9 cellular contexts compared by ENCODE assay signal in genomic region chr9:128899566-128900322, GRCh38. TPM values are rescaled to one million over a fixed set of nuclear protein-coding genes. Genes with fewer than 3 reads are reported as not detected.
A peak's percentile ranks its signal among the peaks of the same experiment; 100 is the strongest.
DNase-seq lines count a peak whose midpoint lies in the region; ATAC-seq, FAIRE-seq and TF ChIP-seq lines count a peak whose summit lies in the region.
"Had no signal": no experiment of that assay in that cellular context is flagged by ENCODE, and none has a peak within 500 bp of the region (broad histone marks: within the 10 kb centered on the region; RNA-seq: fewer than 3 reads in every experiment).

No MANE protein-coding gene starts in this region.

- peaks cover 39 to 71% (median 64%) of the 10 kb centered on the region in 10 experiments for H3K4me1 ChIP-seq in BLaER1 treated with 17β-estradiol and CSF1 and Interleukin-3, amounts not matched to agents 10 nM and 100 nM
- peaks cover 39% of the 10 kb centered on the region for H3K4me1 ChIP-seq in MM.1S (ENCODE audit: low read length)
- H3K4me1 ChIP-seq in K562 (replicated peaks in 1 of 2; ENCODE audit: control insufficient read depth in 2 of 2, insufficient read depth in 2 of 2, low read length in 2 of 2) = peaks cover 0 to 25% of the 10 kb centered on the region in 2 experiments; a peak in 1 of 5 replicates
- H3K4me1 ChIP-seq in mucosa of stomach (ENCODE audit: control insufficient read depth, insufficient read depth, low read length) = peaks cover 52% of the 10 kb centered on the region

- in situ Hi-C loops in K562 (cut with MboI) = no loop called here

- TF ChIP-seq CTCF in MM.1S (IDR thresholded peaks at IDR 0.05; ENCODE audit: low read length) = no peak
- no peak for TF ChIP-seq CTCF in K562 (IDR thresholded peaks at IDR 0.05 in 2 of 3, conservative IDR thresholded peaks at IDR 0.05 in 1 of 3; ENCODE audit: insufficient read depth in 2 of 3, low read depth in 1 of 3, low read length in 3 of 3)

- H3K79me2 ChIP-seq in MM.1S (ENCODE audit: low read length) (peaks cover 49% of the 10 kb centered on the region), K562 (ENCODE audit: control insufficient read depth, insufficient read depth, low read length) (no peaks in the 10 kb centered on the region)

- no peaks in the 10 kb centered on the region for H3K27me3 ChIP-seq in BLaER1 treated with 17β-estradiol and CSF1 and Interleukin-3, amounts not matched to agents 10 nM and 100 nM
- H3K27me3 ChIP-seq in MM.1S (replicated peaks; ENCODE audit: insufficient read depth, low read length) = no peaks in the 10 kb centered on the region
- H3K27me3 ChIP-seq in K562 (ENCODE audit: control insufficient read depth in 2 of 2, insufficient read depth in 2 of 2, low read length in 2 of 2) = no peaks in the 10 kb centered on the region
- H3K27me3 ChIP-seq in mucosa of stomach (ENCODE audit: control insufficient read depth, insufficient read depth, low read length) = no peaks in the 10 kb centered on the region

- peak; percentile 42 for FAIRE-seq in K562 (lab: Jason Lieb, UNC)

- intact Hi-C loops in K562 (cut with micrococcal nuclease) = no loop called here

- DNase-seq in MM.1S = no peak
- no peak for DNase-seq in K562 (ENCODE audit: extremely low read depth in 1 of 4, low spot score in 3 of 4)
- no peak for DNase-seq in DMS79 (lab: John Stamatoyannopoulos, UW)
- DNase-seq: activated CD4-positive, CD25-positive, alpha-beta regulatory T cell treated with anti-CD3 and anti-CD28 coated beads, Interleukin-2, amount 50 U/mL, for 72 hours had no signal

- H2AFZ ChIP-seq in MM.1S (ENCODE audit: low read length) = no peak overlapping the region
- no peak overlapping the region for H2AFZ ChIP-seq in K562 (ENCODE audit: low read depth, low read length)

- ATAC-seq in K562 (peak; percentile 72), HG03280 (IDR thresholded peaks at IDR 0.05; ENCODE audit: unreplicated experiment) (no peak), GM21825 (IDR thresholded peaks at IDR 0.05; ENCODE audit: unreplicated experiment) (no peak), HG03520 (IDR thresholded peaks at IDR 0.05; ENCODE audit: unreplicated experiment) (no peak)

- peak overlapping the region in 9 of 11 experiments; percentile 51 to 85 (median 76); a peak in 19 of 22 replicates for H3K27ac ChIP-seq in BLaER1 treated with 17β-estradiol and CSF1 and Interleukin-3, amounts not matched to agents 10 nM and 100 nM
- H3K27ac ChIP-seq in MM.1S (ENCODE audit: low read length) (peak overlapping the region; percentile 15; the same call in 1 of the 2 replicates), K562 (ENCODE audit: extremely low read depth, low read depth, low read length) (no peak overlapping the region)

- no peaks in the 10 kb centered on the region for H3K9me2 ChIP-seq in MM.1S (replicated peaks; ENCODE audit: insufficient read depth, low read length)

- no peak for TF ChIP-seq RAD21 in K562 (CRISPR knock-in tag; conservative IDR thresholded peaks at IDR 0.05 in 1 of 2, IDR thresholded peaks at IDR 0.05 in 1 of 2)

- WGBS in K562 (ENCODE audit: insufficient coverage, low coverage, missing lambda C conversion rate) = 59% methylated on average over 8 of the region's 8 CpGs

- POLR2A ChIA-PET in K562 (lab: Yijun Ruan, JAX) = no interaction called here

- BruUV-seq in K562 (replicated peaks; lab: Mats Ljungman, UMichigan) = no TSS peak

- H3K36me3 ChIP-seq in BLaER1 treated with 17β-estradiol and CSF1 and Interleukin-3, amounts not matched to agents 10 nM and 100 nM = peaks cover 27 to 45% (median 41%) of the 10 kb centered on the region in 11 experiments
- H3K36me3 ChIP-seq in MM.1S (replicated peaks; ENCODE audit: insufficient read depth, low read length) (no peaks in the 10 kb centered on the region), K562 (ENCODE audit: control insufficient read depth, insufficient read depth, low read length) (peaks cover 29% of the 10 kb centered on the region; the same call in 2 of the 3 replicates), mucosa of stomach (ENCODE audit: control insufficient read depth, insufficient read depth, low read length) (peaks cover 6% of the 10 kb centered on the region)

- no peak for TF ChIP-seq EP300 in K562 (IDR thresholded peaks at IDR 0.05; ENCODE audit: low read length)

- H4K20me1 ChIP-seq in BLaER1 treated with 17β-estradiol and CSF1 and Interleukin-3, amounts not matched to agents 10 nM and 100 nM = peaks cover 0 to 65% (median 27%) of the 10 kb centered on the region in 11 experiments; a peak in 15 of 22 replicates
- no peaks in the 10 kb centered on the region for H4K20me1 ChIP-seq in MM.1S (ENCODE audit: insufficient read depth, low read length)
- no peaks in the 10 kb centered on the region; the same call in 1 of the 2 replicates for H4K20me1 ChIP-seq in K562 (replicated peaks; ENCODE audit: control insufficient read depth, insufficient read depth, low read length)

- no peaks in the 10 kb centered on the region for H3K9me3 ChIP-seq in BLaER1 treated with 17β-estradiol and CSF1 and Interleukin-3, amounts not matched to agents 10 nM and 100 nM (replicated peaks in 1 of 11)
- no peaks in the 10 kb centered on the region for H3K9me3 ChIP-seq in MM.1S (replicated peaks; ENCODE audit: insufficient read depth, low read length)
- no peaks in the 10 kb centered on the region for H3K9me3 ChIP-seq in K562 (replicated peaks; ENCODE audit: control insufficient read depth, insufficient read depth, low read depth, low read length)
- no peaks in the 10 kb centered on the region for H3K9me3 ChIP-seq in mucosa of stomach (ENCODE audit: control insufficient read depth, low read length)

- H3K9me1 ChIP-seq in K562 (ENCODE audit: control insufficient read depth, insufficient read depth, low read length) = no peaks in the 10 kb centered on the region

- peak overlapping the region in 10 of 11 experiments; percentile 12 to 66 (median 57); a peak in 19 of 22 replicates for H3K9ac ChIP-seq in BLaER1 treated with 17β-estradiol and CSF1 and Interleukin-3, amounts not matched to agents 10 nM and 100 nM
- no peak overlapping the region for H3K9ac ChIP-seq in MM.1S (ENCODE audit: low read length)
- peak overlapping the region in 1 of 2 experiments; percentile 11; a peak in 1 of 4 replicates for H3K9ac ChIP-seq in K562 (ENCODE audit: insufficient read depth in 1 of 2, low read depth in 2 of 2, low read length in 2 of 2)
- H3K9ac ChIP-seq in mucosa of stomach (ENCODE audit: low read length) = peak overlapping the region; percentile 5

- peaks cover 8% of the 10 kb centered on the region for H3F3A ChIP-seq in MM.1S (ENCODE audit: insufficient read depth, low read length)

- peak overlapping the region in 3 of 10 experiments; percentile 10 to 51 (median 24); a peak in 4 of 20 replicates for H3K4me3 ChIP-seq in BLaER1 treated with 17β-estradiol and CSF1 and Interleukin-3, amounts not matched to agents 10 nM and 100 nM
- H3K4me3 ChIP-seq in MM.1S (ENCODE audit: low read length) (no peak overlapping the region), K562 (no peak overlapping the region), mucosa of stomach (ENCODE audit: low read length) (no peak overlapping the region)

- CTCF ChIA-PET in K562 (lab: Yijun Ruan, JAX; ENCODE audit: low intra/inter-chr PET ratio) = no interaction called here

- peak overlapping the region; percentile 75 to 96 (median 87) for H3K4me2 ChIP-seq in BLaER1 treated with 17β-estradiol and CSF1 and Interleukin-3, amounts not matched to agents 10 nM and 100 nM
- 0 out of 2 replicates have a peak overlapping the region, but pooled peaks have one; percentile 24 for H3K4me2 ChIP-seq in MM.1S (ENCODE audit: low read depth, low read length)
- H3K4me2 ChIP-seq in K562 (ENCODE audit: insufficient read depth, low read length) = no peak overlapping the region

- no peak for TF ChIP-seq POLR2A in K562 (conservative IDR thresholded peaks at IDR 0.05)

RNA-seq across cellular contexts. Expression of gene LRRC8A, which starts 17.8 kb away (rescaled TPM):
- 23.0 and 71.8 TPM in 2 replicates for total RNA-seq in K562 (2011; cell fraction: chromatin; rRNA removed; ENCODE audit: low replicate concordance)
- 46.7 and 55.7 TPM in 2 replicates for total RNA-seq in K562 (2011; cell fraction: nucleolus; rRNA removed)
- total RNA-seq in K562 (2011; cell fraction: nucleoplasm; rRNA removed) = 50.5 and 51.6 TPM in 2 replicates
- 15.3 and 17.2 TPM in 2 replicates for total RNA-seq in K562 (2014; rRNA removed)
- 5.5 and 6.4 TPM in 2 replicates for total RNA-seq in K562 (2014; rRNA removed; fragmentation: Illumina TruSeq; extraction: Trizol)
- 8.4 TPM in 2 replicates for total RNA-seq in K562 (2015; rRNA removed; fragmentation: Illumina TruSeq; extraction: Trizol)
- total RNA-seq in K562 (2021) = 23.5 and 24.7 TPM in 2 replicates
- 8.9 and 11.5 TPM in 2 replicates for polyA plus RNA-seq in K562 (2011; rRNA removed)
- 12.9 and 17.9 TPM in 2 replicates for polyA plus RNA-seq in K562 (2011; cell fraction: cytosol; rRNA removed)
- 10.0 and 13.2 TPM in 2 replicates for polyA plus RNA-seq in K562 (2011; cell fraction: nucleus; rRNA removed)
- 14.0 and 15.6 TPM in 2 replicates for polyA plus RNA-seq in K562 (2012)
- 14.0 and 19.8 TPM in 2 replicates for polyA plus RNA-seq in K562 (2014; fragmentation: Illumina TruSeq; extraction: Trizol)
- 1 to 10 TPM; 2.9 to 3.5 TPM for polyA plus RNA-seq in K562 (2014; fragmentation: Nextera tagmentation; extraction: Ambion mirVana)
- polyA plus RNA-seq in K562 (2014; rRNA removed) = 13.4 and 15.4 TPM in 2 replicates
- polyA minus RNA-seq in K562 (2011; rRNA and poly(A)+ RNA removed) = 13.2 and 19.4 TPM in 2 replicates
- polyA minus RNA-seq in K562 (2011; cell fraction: cytosol; rRNA and poly(A)+ RNA removed) = 13.9 and 15.2 TPM in 2 replicates
- polyA minus RNA-seq in K562 (2011; cell fraction: nucleus; rRNA and poly(A)+ RNA removed) = 7.0 and 8.6 TPM in 2 replicates

RNA-seq across cellular contexts. Expression of gene KYAT1, which starts 18.0 kb away (rescaled TPM):
- total RNA-seq in K562 (2011; cell fraction: chromatin; rRNA removed; ENCODE audit: low replicate concordance) = 34.0 and 59.4 TPM in 2 replicates
- total RNA-seq in K562 (2011; cell fraction: nucleolus; rRNA removed) = 26.8 and 33.7 TPM in 2 replicates
- 23.8 and 32.1 TPM in 2 replicates for total RNA-seq in K562 (2011; cell fraction: nucleoplasm; rRNA removed)
- 11.1 and 16.0 TPM in 2 replicates for total RNA-seq in K562 (2014; rRNA removed)
- 6.5 and 8.8 TPM in 2 replicates for total RNA-seq in K562 (2014; rRNA removed; fragmentation: Illumina TruSeq; extraction: Trizol)
- 8.5 and 9.2 TPM in 2 replicates for total RNA-seq in K562 (2015; rRNA removed; fragmentation: Illumina TruSeq; extraction: Trizol)
- total RNA-seq in K562 (2021) = 11.7 and 14.7 TPM in 2 replicates
- 16.1 and 20.2 TPM in 2 replicates for polyA plus RNA-seq in K562 (2011; rRNA removed)
- polyA plus RNA-seq in K562 (2011; cell fraction: cytosol; rRNA removed) = 21.7 and 22.5 TPM in 2 replicates
- 41.4 and 54.7 TPM in 2 replicates for polyA plus RNA-seq in K562 (2011; cell fraction: nucleus; rRNA removed)
- 9.8 and 19.5 TPM in 2 replicates for polyA plus RNA-seq in K562 (2012)
- 13.4 and 14.8 TPM in 2 replicates for polyA plus RNA-seq in K562 (2014; fragmentation: Illumina TruSeq; extraction: Trizol)
- polyA plus RNA-seq in K562 (2014; fragmentation: Nextera tagmentation; extraction: Ambion mirVana) = 10 to 100 TPM in 1 of 2 experiments, 1 to 10 TPM in 1; 6.4 to 11.0 TPM
- 16.8 and 21.8 TPM in 2 replicates for polyA plus RNA-seq in K562 (2014; rRNA removed)
- 6.0 and 7.0 TPM in 2 replicates for polyA minus RNA-seq in K562 (2011; rRNA and poly(A)+ RNA removed)
- polyA minus RNA-seq in K562 (2011; cell fraction: cytosol; rRNA and poly(A)+ RNA removed) = 5.9 and 6.1 TPM in 2 replicates
- polyA minus RNA-seq in K562 (2011; cell fraction: nucleus; rRNA and poly(A)+ RNA removed) = 6.3 and 7.3 TPM in 2 replicates

RNA-seq across cellular contexts. Expression of gene PHYHD1, which starts 21.0 kb away (rescaled TPM):
- total RNA-seq in K562 (2011; cell fraction: chromatin; rRNA removed; ENCODE audit: low replicate concordance) = 1.0 and 4.9 TPM in 2 replicates
- 1.0 and 1.3 TPM in 2 replicates for total RNA-seq in K562 (2011; cell fraction: nucleolus; rRNA removed)
- 1.4 and 1.8 TPM in 2 replicates for total RNA-seq in K562 (2011; cell fraction: nucleoplasm; rRNA removed)
- 0.49 and 1.3 TPM in 2 replicates for total RNA-seq in K562 (2014; rRNA removed)
- total RNA-seq in K562 (2014; rRNA removed; fragmentation: Illumina TruSeq; extraction: Trizol) = 0.45 and 0.69 TPM in 2 replicates
- total RNA-seq in K562 (2015; rRNA removed; fragmentation: Illumina TruSeq; extraction: Trizol) = 0.36 and 0.79 TPM in 2 replicates
- 0.58 and 0.66 TPM in 2 replicates for total RNA-seq in K562 (2021)
- polyA plus RNA-seq in K562 (2011; rRNA removed) = 1.2 and 2.1 TPM in 2 replicates
- 2.2 and 2.5 TPM in 2 replicates for polyA plus RNA-seq in K562 (2011; cell fraction: cytosol; rRNA removed)
- 3.7 and 4.1 TPM in 2 replicates for polyA plus RNA-seq in K562 (2011; cell fraction: nucleus; rRNA removed)
- polyA plus RNA-seq in K562 (2012) = 0.87 and 1.2 TPM in 2 replicates
- polyA plus RNA-seq in K562 (2014; fragmentation: Illumina TruSeq; extraction: Trizol) = 0.80 and 1.0 TPM in 2 replicates
- polyA plus RNA-seq in K562 (2014; fragmentation: Nextera tagmentation; extraction: Ambion mirVana) = 1 to 10 TPM in 1 of 2 experiments, under 1 TPM in 1; 0.80 to 1.0 TPM
- 0.32 and 0.91 TPM in 2 replicates for polyA plus RNA-seq in K562 (2014; rRNA removed)
- 0.48 and 2.0 TPM in 2 replicates for polyA minus RNA-seq in K562 (2011; rRNA and poly(A)+ RNA removed)
- not detected in 2 replicates for polyA minus RNA-seq in K562 (2011; cell fraction: cytosol; rRNA and poly(A)+ RNA removed)
- 0.54 and 1.1 TPM in 2 replicates for polyA minus RNA-seq in K562 (2011; cell fraction: nucleus; rRNA and poly(A)+ RNA removed)

RNA-seq across cellular contexts. Expression of gene DOLK, which starts 47.7 kb away (rescaled TPM):
- 13.9 and 44.2 TPM in 2 replicates for total RNA-seq in K562 (2011; cell fraction: chromatin; rRNA removed; ENCODE audit: low replicate concordance)
- total RNA-seq in K562 (2011; cell fraction: nucleolus; rRNA removed) = 48.2 and 55.4 TPM in 2 replicates
- total RNA-seq in K562 (2011; cell fraction: nucleoplasm; rRNA removed) = 27.6 and 38.4 TPM in 2 replicates
- total RNA-seq in K562 (2014; rRNA removed) (11.7 and 18.4 TPM in 2 replicates), K562 (2014; rRNA removed; fragmentation: Illumina TruSeq; extraction: Trizol) (7.5 and 8.4 TPM in 2 replicates), K562 (2015; rRNA removed; fragmentation: Illumina TruSeq; extraction: Trizol) (13.7 and 14.0 TPM in 2 replicates), K562 (2021) (14.2 and 14.7 TPM in 2 replicates)
- polyA plus RNA-seq in K562 (2011; rRNA removed) (10.8 and 13.0 TPM in 2 replicates), K562 (2014; fragmentation: Illumina TruSeq; extraction: Trizol) (14.0 and 15.0 TPM in 2 replicates), K562 (2014; fragmentation: Nextera tagmentation; extraction: Ambion mirVana) (1 to 10 TPM; 2.6 to 3.7 TPM), K562 (2014; rRNA removed) (10.6 and 11.1 TPM in 2 replicates)
- 15.7 and 32.2 TPM in 2 replicates for polyA plus RNA-seq in K562 (2011; cell fraction: cytosol; rRNA removed)
- polyA plus RNA-seq in K562 (2011; cell fraction: nucleus; rRNA removed) = 9.0 and 11.9 TPM in 2 replicates
- polyA plus RNA-seq in K562 (2012) = 9.5 and 16.7 TPM in 2 replicates
- polyA minus RNA-seq in K562 (2011; rRNA and poly(A)+ RNA removed) = 16.4 and 25.9 TPM in 2 replicates
- polyA minus RNA-seq in K562 (2011; cell fraction: cytosol; rRNA and poly(A)+ RNA removed) = 6.7 and 11.4 TPM in 2 replicates
- polyA minus RNA-seq in K562 (2011; cell fraction: nucleus; rRNA and poly(A)+ RNA removed) = 16.6 and 23.7 TPM in 2 replicates

RNA-seq across cellular contexts. Expression of gene NUP188, which starts 47.8 kb away (rescaled TPM):
- 545 and 736 TPM in 2 replicates for total RNA-seq in K562 (2011; cell fraction: chromatin; rRNA removed; ENCODE audit: low replicate concordance)
- 287 and 308 TPM in 2 replicates for total RNA-seq in K562 (2011; cell fraction: nucleolus; rRNA removed)
- total RNA-seq in K562 (2011; cell fraction: nucleoplasm; rRNA removed) = 273 and 303 TPM in 2 replicates
- 64.3 and 92.3 TPM in 2 replicates for total RNA-seq in K562 (2014; rRNA removed)
- total RNA-seq in K562 (2014; rRNA removed; fragmentation: Illumina TruSeq; extraction: Trizol) = 66.6 and 84.5 TPM in 2 replicates
- total RNA-seq in K562 (2015; rRNA removed; fragmentation: Illumina TruSeq; extraction: Trizol) = 69.9 and 70.6 TPM in 2 replicates
- 123 and 135 TPM in 2 replicates for total RNA-seq in K562 (2021)
- polyA plus RNA-seq in K562 (2011; rRNA removed) = 71.2 and 106 TPM in 2 replicates
- polyA plus RNA-seq in K562 (2011; cell fraction: cytosol; rRNA removed) = 109 and 123 TPM in 2 replicates
- 185 and 200 TPM in 2 replicates for polyA plus RNA-seq in K562 (2011; cell fraction: nucleus; rRNA removed)
- polyA plus RNA-seq in K562 (2012) = 61.5 and 77.1 TPM in 2 replicates
- 107 and 110 TPM in 2 replicates for polyA plus RNA-seq in K562 (2014; fragmentation: Illumina TruSeq; extraction: Trizol)
- 10 to 100 TPM; 11.7 to 17.9 TPM for polyA plus RNA-seq in K562 (2014; fragmentation: Nextera tagmentation; extraction: Ambion mirVana)
- 64.7 and 70.6 TPM in 2 replicates for polyA plus RNA-seq in K562 (2014; rRNA removed)
- polyA minus RNA-seq in K562 (2011; rRNA and poly(A)+ RNA removed) = 241 and 300 TPM in 2 replicates
- polyA minus RNA-seq in K562 (2011; cell fraction: cytosol; rRNA and poly(A)+ RNA removed) = 193 and 215 TPM in 2 replicates
- polyA minus RNA-seq in K562 (2011; cell fraction: nucleus; rRNA and poly(A)+ RNA removed) = 102 and 146 TPM in 2 replicates
